ENCODE assay signal across 16 cellular contexts in the genomic region with DNA sequence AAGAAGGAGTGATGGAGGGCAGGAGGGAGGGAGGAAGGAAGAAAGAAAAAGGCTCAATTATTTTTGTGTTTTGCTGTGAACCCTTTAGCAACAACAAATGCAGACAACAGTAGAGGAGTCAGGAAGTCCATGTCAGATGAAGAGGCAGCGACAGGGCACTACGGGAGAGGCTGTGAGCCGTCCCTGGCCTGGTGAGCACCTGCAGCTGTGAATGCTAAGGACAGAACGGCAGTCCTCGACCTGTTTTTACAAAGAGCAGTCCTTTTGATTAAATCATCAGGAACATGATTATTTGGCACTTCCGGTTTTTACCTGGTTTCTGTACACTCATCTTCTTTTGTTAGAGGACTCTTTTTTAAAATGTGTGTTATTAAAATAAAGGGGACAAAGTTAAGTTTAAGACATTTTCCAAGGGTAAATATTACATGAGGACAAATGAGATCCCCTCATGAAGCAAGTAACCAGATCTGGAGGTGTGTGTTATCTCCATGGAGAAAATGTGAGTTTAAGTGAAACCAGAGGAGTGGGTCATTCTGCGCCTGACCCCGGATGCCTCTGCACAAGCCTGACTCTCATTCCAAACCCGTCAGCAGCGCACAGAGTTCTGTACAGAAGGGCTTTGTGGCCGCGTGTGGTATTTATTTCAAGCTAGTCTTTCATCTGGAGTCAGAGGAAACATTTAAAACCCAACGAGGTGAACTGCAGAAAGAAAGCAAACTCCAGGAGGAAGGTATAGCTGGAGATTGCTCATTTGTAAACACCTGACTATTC.
A peak's percentile ranks its signal among the peaks of the same experiment; 100 is the strongest.
DNase-seq lines count a peak whose midpoint lies in the region; ATAC-seq and TF ChIP-seq lines count a peak whose summit lies in the region.
"Had no signal": no experiment of that assay in that cellular context is flagged by ENCODE, and none has a peak within 500 bp of the region (broad histone marks: within the 10 kb centered on the region; RNA-seq: fewer than 3 reads in every experiment).

No MANE protein-coding gene starts in this region.

- H3K27me3 ChIP-seq in IMR-90 (ENCODE audit: control insufficient read depth, insufficient read depth, low read length) (no peaks in the 10 kb centered on the region), ectodermal cell (ENCODE audit: control insufficient read depth, insufficient read depth, low read length, poor library complexity, severe bottlenecking) (no peaks in the 10 kb centered on the region), osteoblast (ENCODE audit: insufficient read depth, low read length) (no peaks in the 10 kb centered on the region)
- H3K27me3 ChIP-seq: BE2C had no signal

- no peaks in the 10 kb centered on the region for H3K4me1 Mint-ChIP-seq in CD14-positive monocyte

- ATAC-seq in IMR-90 (ENCODE audit: low read depth) (peak; percentile 15; the same call in 1 of the 2 replicates), GM19463 (IDR thresholded peaks at IDR 0.05; ENCODE audit: unreplicated experiment) (no peak), GM21737 (IDR thresholded peaks at IDR 0.05; ENCODE audit: unreplicated experiment) (no peak)
- ATAC-seq: activated T-cell treated with anti-CD3 and anti-CD28 coated beads, Interleukin-2, amount 50 U/mL, for 72 hours; Panc1 had no signal

- H3K27ac ChIP-seq in IMR-90 (ENCODE audit: insufficient read depth, low read length) = no peak overlapping the region
- H3K27ac ChIP-seq in ectodermal cell (ENCODE audit: insufficient read depth, low read depth, low read length, poor library complexity, severe bottlenecking) = peak overlapping the region; percentile 12
- no peak overlapping the region for H3K27ac ChIP-seq in osteoblast (ENCODE audit: low read depth, low read length)

- H4K20me1 ChIP-seq in IMR-90 (ENCODE audit: insufficient read depth, low read length) (no peaks in the 10 kb centered on the region), osteoblast (ENCODE audit: insufficient read depth, low read length) (no peaks in the 10 kb centered on the region)

- peak overlapping the region; percentile 50; the same call in 1 of the 2 replicates for H3K18ac ChIP-seq in IMR-90 (ENCODE audit: low read depth, low read length)

- H2AK9ac ChIP-seq in IMR-90 (replicated peaks; ENCODE audit: low read depth, low read length, poor library complexity) = no peak overlapping the region

- intact Hi-C loops in IMR-90 (cut with micrococcal nuclease) = loop anchor here (5.0 to 10.0 kb wide), 2 partner anchors 492 to 590 kb away; a partner anchor contains a TSS
- intact Hi-C loops in CD14-positive monocyte (cut with micrococcal nuclease) = no loop called here

- no peak overlapping the region for H4K5ac ChIP-seq in IMR-90 (ENCODE audit: low read depth, low read length)

- CTCF ChIA-PET in IMR-90 (lab: Yijun Ruan, JAX) = no interaction called here

- peak overlapping the region; percentile 58; the same call in 1 of the 3 replicates for H2BK15ac ChIP-seq in IMR-90 (ENCODE audit: low read depth, low read length)

- 94% methylated on average over 3 of the region's 13 CpGs; no CpG with 5 or more reads in 1 of the 2 experiments for WGBS in IMR-90 (ENCODE audit: extremely low coverage in 2 of 2, insufficient read length in 1 of 2), 2 experiments
- 86 to 87% methylated on average over 13 of the region's 13 CpGs for WGBS in ectodermal cell, 2 experiments

- TF ChIP-seq POLR2A in IMR-90 (IDR thresholded peaks at IDR 0.05; ENCODE audit: low read depth, low read length) = no peak

- H2AFZ ChIP-seq in IMR-90 (replicated peaks; ENCODE audit: low read length, poor library complexity) (peak overlapping the region; percentile 43), osteoblast (ENCODE audit: low read length) (no peak overlapping the region)

- POLR2A ChIA-PET in IMR-90 (lab: Charles Lee; ENCODE audit: unreplicated experiment) = no interaction called here

- in situ Hi-C loops in IMR-90 (cut with MboI; ENCODE audit: low sequenced_read_pairs) = no loop called here

- H3K4ac ChIP-seq in IMR-90 (ENCODE audit: low read depth, low read length) = peak overlapping the region; percentile 39; the same call in 1 of the 2 replicates

- H3K9me3 ChIP-seq in IMR-90 (ENCODE audit: control insufficient read depth, insufficient read depth, low read length) = no peaks in the 10 kb centered on the region
- H3K9me3 ChIP-seq in ectodermal cell (ENCODE audit: control insufficient read depth, low read length) = no peaks in the 10 kb centered on the region
- no peaks in the 10 kb centered on the region for H3K9me3 ChIP-seq in osteoblast (ENCODE audit: low read depth, low read length)
- H3K9me3 ChIP-seq: BE2C had no signal

- H3K79me2 ChIP-seq in osteoblast (ENCODE audit: insufficient read depth, low read length) = no peaks in the 10 kb centered on the region

- H3K14ac ChIP-seq in IMR-90 (replicated peaks; ENCODE audit: low read depth, low read length) = 0 out of 2 replicates have a peak overlapping the region, but pooled peaks have one; percentile 58

- H3K23ac ChIP-seq in IMR-90 (ENCODE audit: low read depth, low read length) = no peak overlapping the region; the same call in none of the 2 replicates

- TF ChIP-seq CTCF in IMR-90 (conservative IDR thresholded peaks at IDR 0.05; ENCODE audit: low read depth, low read length) = no peak
- no peak for TF ChIP-seq CTCF in osteoblast (IDR thresholded peaks at IDR 0.05; ENCODE audit: extremely low read depth, low read depth, low read length)
- no peak for TF ChIP-seq CTCF in CD14-positive monocyte (IDR thresholded peaks at IDR 0.05)

- no peak overlapping the region for H3K27ac Mint-ChIP-seq in CD14-positive monocyte
- H3K27ac Mint-ChIP-seq: activated T-cell treated with anti-CD3 and anti-CD28 coated beads, Interleukin-2, amount 50 U/mL, for 72 hours had no signal

- H3K9ac ChIP-seq in IMR-90 (ENCODE audit: low read depth, low read length) = no peak overlapping the region

- H3K27me3 Mint-ChIP-seq in CD14-positive monocyte (ENCODE audit: low read depth in 3 of 3) = no peaks in the 10 kb centered on the region

- H2AK5ac ChIP-seq in IMR-90 (ENCODE audit: low read depth, low read length) = peak overlapping the region; percentile 68; the same call in 1 of the 2 replicates

- peaks cover 2% of the 10 kb centered on the region; the same call in 1 of the 2 replicates for H3K9me1 ChIP-seq in IMR-90 (ENCODE audit: insufficient read depth, low read length)

- no peak overlapping the region for H3K56ac ChIP-seq in IMR-90 (ENCODE audit: extremely low read depth, insufficient read depth, low read length)

- dilution Hi-C loops in IMR-90 (cut with HindIII; ENCODE audit: low sequenced_read_pairs, unreplicated experiment) = no loop called here

- H3K36me3 ChIP-seq in IMR-90 (ENCODE audit: control insufficient read depth, insufficient read depth, low read length) (no peaks in the 10 kb centered on the region), ectodermal cell (ENCODE audit: control insufficient read depth, insufficient read depth, low read length) (no peaks in the 10 kb centered on the region), osteoblast (ENCODE audit: insufficient read depth, low read length) (no peaks in the 10 kb centered on the region)
- H3K36me3 ChIP-seq: BE2C had no signal

- no peaks in the 10 kb centered on the region for H3K36me3 Mint-ChIP-seq in CD14-positive monocyte

- no peak overlapping the region for H4K91ac ChIP-seq in IMR-90 (ENCODE audit: insufficient read depth, low read depth, low read length)

- H3K4me3 Mint-ChIP-seq in CD14-positive monocyte = no peak overlapping the region
- H3K4me3 Mint-ChIP-seq: activated T-cell treated with anti-CD3 and anti-CD28 coated beads, Interleukin-2, amount 50 U/mL, for 72 hours had no signal

- H4K8ac ChIP-seq in IMR-90 (ENCODE audit: low read depth in 2 of 2, low read length in 2 of 2) = peak overlapping the region in 1 of 2 experiments; percentile 13; a peak in 1 of 4 replicates

- H2BK5ac ChIP-seq in IMR-90 (ENCODE audit: low read depth, low read length, poor library complexity, severe bottlenecking) = no peak overlapping the region

- DNase-seq in IMR-90 (peak; percentile 66), NCI-H69 (lab: John Stamatoyannopoulos, UW) (peak; percentile 6), osteoblast (ENCODE audit: insufficient read length, low spot score, missing footprints) (peak; percentile 13), DMS 273 treated with DMSO at 0.1 percent for 48 hours (lab: John Stamatoyannopoulos, UW) (no peak), CD14-positive monocyte (ENCODE audit: low spot score) (no peak)
- DNase-seq: activated CD4-positive, alpha-beta T cell treated with anti-CD3 and anti-CD28 coated beads for 4 hours; activated T-cell treated with anti-CD3 and anti-CD28 coated beads, Interleukin-2, amount 50 U/mL, for 72 hours; amygdala; BE2C; KG1; stimulated activated naive CD4-positive, alpha-beta T cell; T-helper 2 cell had no signal

- no peak overlapping the region for H2BK20ac ChIP-seq in IMR-90 (ENCODE audit: low read depth, low read length)

- no peak overlapping the region for H3K4me2 ChIP-seq in IMR-90 (ENCODE audit: low read depth, low read length)
- no peak overlapping the region for H3K4me2 ChIP-seq in osteoblast (ENCODE audit: insufficient read depth, low read length)

- H3K4me3 ChIP-seq in IMR-90 (ENCODE audit: insufficient read depth, low read depth, low read length) (no peak overlapping the region), ectodermal cell (ENCODE audit: insufficient read depth, low read depth, low read length) (no peak overlapping the region), osteoblast (ENCODE audit: insufficient read depth, low read length) (no peak overlapping the region)

- no peaks in the 10 kb centered on the region for H3K79me1 ChIP-seq in IMR-90 (ENCODE audit: low read depth in 1 of 2, low read length in 2 of 2)

- no peak overlapping the region for H2BK120ac ChIP-seq in IMR-90 (ENCODE audit: low read depth, low read length)

- H3K9me3 Mint-ChIP-seq in CD14-positive monocyte = peaks cover 3 to 11% (median 5%) of the 10 kb centered on the region in 7 donors

- no peak for TF ChIP-seq RAD21 in IMR-90 (IDR thresholded peaks at IDR 0.05; ENCODE audit: low read length)

- no TSS peak for BruUV-seq in IMR-90 (replicated peaks; lab: Mats Ljungman, UMichigan)

- peaks cover 13% of the 10 kb centered on the region for H3K4me1 ChIP-seq in IMR-90 (ENCODE audit: control insufficient read depth, insufficient read depth, low read length)
- H3K4me1 ChIP-seq in ectodermal cell (ENCODE audit: control insufficient read depth, insufficient read depth, low read length) = peaks cover 3% of the 10 kb centered on the region
- no peaks in the 10 kb centered on the region for H3K4me1 ChIP-seq in osteoblast (ENCODE audit: insufficient read depth, low read length)
- H3K4me1 ChIP-seq: BE2C had no signal

TF ChIP-seq in IMR-90, 13 proteins besides CTCF, POLR2A, EP300 and RAD21 (continues in another document):
- TF ChIP-seq MAFK (IDR thresholded peaks at IDR 0.05; ENCODE audit: low read depth, low read length) = no peak

Comparison
In these comparisons a context has a peak if more than half of its experiments do, and no peak if none do; other contexts are left out.
1. DNase-seq: peak in IMR-90 (single experiment), NCI-H69 (single experiment) and osteoblast (single experiment); none in DMS 273 treated with DMSO at 0.1 percent for 48 hours (single experiment) and CD14-positive monocyte (single experiment).